Comparison of ENCODE assay signal across 1 cellular context in the genomic region with DNA sequence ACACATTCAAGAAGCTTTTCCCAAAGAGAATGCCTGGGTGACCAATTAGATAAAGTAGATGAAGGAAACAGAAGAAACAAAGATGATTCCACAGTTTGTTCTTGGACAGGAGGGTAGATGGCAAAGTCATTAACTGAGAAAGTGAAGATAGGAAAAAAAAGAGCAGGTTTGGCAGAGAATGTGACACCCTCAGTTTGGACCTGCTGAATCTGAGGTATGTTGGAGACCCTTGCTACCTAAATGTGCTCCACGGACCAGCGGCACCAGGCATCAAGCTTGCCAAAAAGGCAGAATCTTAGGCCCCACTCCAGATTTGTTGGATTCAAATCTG.
TF ChIP-seq lines count a peak whose summit lies in the region.

No MANE protein-coding gene starts in this region.

TF ChIP-seq in K562, 482 proteins besides CTCF, POLR2A, EP300 and RAD21:
- TF ChIP-seq KDM1A (IDR thresholded peaks at IDR 0.05) (no peak), RBM22 (IDR thresholded peaks at IDR 0.05; ENCODE audit: low read depth, low read length, poor library complexity, severe bottlenecking) (no peak), NR2C2 (CRISPR knock-in tag; IDR thresholded peaks at IDR 0.05) (no peak), NR2C2 (tag; IDR thresholded peaks at IDR 0.05) (peak; percentile 71), DPF2 (IDR thresholded peaks at IDR 0.05) (peak; percentile 20; the same call in 1 of the 2 replicates), ATF1 (CRISPR knock-in tag; IDR thresholded peaks at IDR 0.05) (no peak), ATF1 (tag; IDR thresholded peaks at IDR 0.05) (peak; percentile 61), NR2C1 (IDR thresholded peaks at IDR 0.05) (no peak), NR2C1 (tag; IDR thresholded peaks at IDR 0.05) (0 out of 2 replicates have a peak, but pooled peaks have one; percentile 7), FOXM1 (IDR thresholded peaks at IDR 0.05; ENCODE audit: low read depth) (0 out of 2 replicates have a peak, but pooled peaks have one; percentile 4), FOXM1 (CRISPR knock-in tag; IDR thresholded peaks at IDR 0.05; ENCODE audit: low read depth) (no peak), HDAC1 (IDR thresholded peaks at IDR 0.05) (0 out of 4 replicates have a peak, but pooled peaks of 1 of the 2 experiments have one; percentile 10), ZNF830 (CRISPR knock-in tag; IDR thresholded peaks at IDR 0.05) (no peak), TAF7 (tag; IDR thresholded peaks at IDR 0.05) (peak; percentile 8; the same call in 1 of the 2 replicates), PHF20 (IDR thresholded peaks at IDR 0.05; ENCODE audit: partially characterized antibody) (peak; percentile 12), POLR2AphosphoS2 (IDR thresholded peaks at IDR 0.05; ENCODE audit: low read length) (no peak), MAFG (tag; conservative IDR thresholded peaks at IDR 0.05) (no peak), TRIM24 (IDR thresholded peaks at IDR 0.05) (no peak), PHF8 (IDR thresholded peaks at IDR 0.05; ENCODE audit: borderline replicate concordance, low read length) (peak; percentile 39; the same call in 1 of the 2 replicates)
- TF ChIP-seq, protein P1, sequence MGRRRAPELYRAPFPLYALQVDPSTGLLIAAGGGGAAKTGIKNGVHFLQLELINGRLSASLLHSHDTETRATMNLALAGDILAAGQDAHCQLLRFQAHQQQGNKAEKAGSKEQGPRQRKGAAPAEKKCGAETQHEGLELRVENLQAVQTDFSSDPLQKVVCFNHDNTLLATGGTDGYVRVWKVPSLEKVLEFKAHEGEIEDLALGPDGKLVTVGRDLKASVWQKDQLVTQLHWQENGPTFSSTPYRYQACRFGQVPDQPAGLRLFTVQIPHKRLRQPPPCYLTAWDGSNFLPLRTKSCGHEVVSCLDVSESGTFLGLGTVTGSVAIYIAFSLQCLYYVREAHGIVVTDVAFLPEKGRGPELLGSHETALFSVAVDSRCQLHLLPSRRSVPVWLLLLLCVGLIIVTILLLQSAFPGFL (CRISPR knock-in tag; IDR thresholded peaks at IDR 0.05): no peak
- TF ChIP-seq, protein P2, sequence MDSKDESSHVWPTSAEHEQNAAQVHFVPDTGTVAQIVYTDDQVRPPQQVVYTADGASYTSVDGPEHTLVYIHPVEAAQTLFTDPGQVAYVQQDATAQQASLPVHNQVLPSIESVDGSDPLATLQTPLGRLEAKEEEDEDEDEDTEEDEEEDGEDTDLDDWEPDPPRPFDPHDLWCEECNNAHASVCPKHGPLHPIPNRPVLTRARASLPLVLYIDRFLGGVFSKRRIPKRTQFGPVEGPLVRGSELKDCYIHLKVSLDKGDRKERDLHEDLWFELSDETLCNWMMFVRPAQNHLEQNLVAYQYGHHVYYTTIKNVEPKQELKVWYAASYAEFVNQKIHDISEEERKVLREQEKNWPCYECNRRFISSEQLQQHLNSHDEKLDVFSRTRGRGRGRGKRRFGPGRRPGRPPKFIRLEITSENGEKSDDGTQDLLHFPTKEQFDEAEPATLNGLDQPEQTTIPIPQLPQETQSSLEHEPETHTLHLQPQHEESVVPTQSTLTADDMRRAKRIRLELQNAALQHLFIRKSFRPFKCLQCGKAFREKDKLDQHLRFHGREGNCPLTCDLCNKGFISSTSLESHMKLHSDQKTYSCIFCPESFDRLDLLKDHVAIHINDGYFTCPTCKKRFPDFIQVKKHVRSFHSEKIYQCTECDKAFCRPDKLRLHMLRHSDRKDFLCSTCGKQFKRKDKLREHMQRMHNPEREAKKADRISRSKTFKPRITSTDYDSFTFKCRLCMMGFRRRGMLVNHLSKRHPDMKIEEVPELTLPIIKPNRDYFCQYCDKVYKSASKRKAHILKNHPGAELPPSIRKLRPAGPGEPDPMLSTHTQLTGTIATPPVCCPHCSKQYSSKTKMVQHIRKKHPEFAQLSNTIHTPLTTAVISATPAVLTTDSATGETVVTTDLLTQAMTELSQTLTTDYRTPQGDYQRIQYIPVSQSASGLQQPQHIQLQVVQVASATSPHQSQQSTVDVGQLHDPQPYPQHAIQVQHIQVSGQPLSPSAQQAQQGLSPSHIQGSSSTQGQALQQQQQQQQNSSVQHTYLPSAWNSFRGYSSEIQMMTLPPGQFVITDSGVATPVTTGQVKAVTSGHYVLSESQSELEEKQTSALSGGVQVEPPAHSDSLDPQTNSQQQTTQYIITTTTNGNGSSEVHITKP (IDR thresholded peaks at IDR 0.05; ENCODE audit: partially characterized antibody): peak; percentile 1
TF ChIP-seq in K562: peak in this region for 10.
